ENCODE assay signal across 16 cellular contexts in the genomic region with DNA sequence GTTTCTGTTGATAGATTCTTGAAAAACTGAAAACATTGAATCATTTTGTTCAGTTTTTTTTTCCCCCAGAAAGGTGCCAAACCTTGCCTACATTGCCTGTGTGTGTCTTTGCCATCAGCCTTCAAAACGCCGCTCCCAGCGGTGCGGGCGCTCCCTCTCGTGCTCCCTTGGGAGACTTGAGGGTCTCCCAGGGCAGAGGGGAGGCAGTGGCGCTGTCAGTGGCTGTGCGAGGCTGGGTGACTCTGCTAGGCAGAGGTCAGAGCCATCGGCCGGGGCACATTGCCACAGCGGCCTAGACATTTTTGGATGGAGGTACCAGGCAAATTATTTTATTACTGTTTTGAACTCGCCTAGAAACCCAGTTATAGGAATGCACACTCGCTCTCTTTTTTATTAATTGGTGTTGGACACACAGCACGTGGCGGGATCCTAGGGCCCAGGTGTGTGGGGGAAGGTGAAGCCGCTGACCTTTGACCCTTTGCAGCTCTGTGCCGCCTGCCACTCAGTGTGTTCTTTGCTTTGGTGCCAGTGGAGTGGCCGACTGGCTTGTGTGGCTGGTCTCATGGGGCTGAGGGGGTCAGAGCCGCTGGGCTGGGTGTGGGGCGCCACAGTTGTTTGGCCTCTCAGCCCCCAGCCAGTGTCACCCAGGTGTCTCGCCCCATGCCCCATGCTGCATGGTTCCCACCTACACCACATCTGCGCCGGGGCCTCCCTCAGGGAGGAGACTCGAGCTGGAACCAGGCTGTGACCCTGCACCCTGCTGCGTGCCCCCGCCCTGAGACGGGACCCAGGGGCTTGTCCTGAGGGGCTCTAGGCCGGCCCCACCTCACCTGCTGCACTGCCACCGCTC.
DNase-seq lines count a peak whose midpoint lies in the region; ATAC-seq and TF ChIP-seq lines count a peak whose summit lies in the region.
"Had no signal": no experiment of that assay in that cellular context is flagged by ENCODE, and none has a peak within 500 bp of the region (broad histone marks: within the 10 kb centered on the region; RNA-seq: fewer than 3 reads in every experiment).

No MANE protein-coding gene starts in this region.

- TF ChIP-seq CTCF in RWPE2 (IDR thresholded peaks at IDR 0.05; ENCODE audit: poor library complexity, severe bottlenecking): no peak
- no peak for TF ChIP-seq CTCF in glutamatergic neuron (IDR thresholded peaks at IDR 0.05; ENCODE audit: partially characterized antibody, unreplicated experiment)
- no peak for TF ChIP-seq CTCF in A673 (conservative IDR thresholded peaks at IDR 0.05; ENCODE audit: low read depth, low read length)

- H3K4me1 ChIP-seq in BLaER1 (peaks cover 90% of the 10 kb centered on the region), RWPE2 (ENCODE audit: insufficient read depth, poor library complexity, severe bottlenecking) (no peaks in the 10 kb centered on the region), A673 (ENCODE audit: insufficient read depth, low read length, poor library complexity, severe bottlenecking) (no peaks in the 10 kb centered on the region)
- H3K4me1 ChIP-seq: HAP-1 had no signal

- H3K4me3 Mint-ChIP-seq in glutamatergic neuron (ENCODE audit: unreplicated experiment) (no peak overlapping the region), naive B cell (peak overlapping the region in 6 of 8 donors; percentile 22 to 82 (median 64))

- DNase-seq in RWPE2 (ENCODE audit: low spot score) (peak; percentile 59), glutamatergic neuron (peak; percentile 9), naive B cell (no peak), A673 (ENCODE audit: low spot score) (no peak), medulla oblongata (ENCODE audit: extremely low spot score) (no peak), H7 (no peak), 8988T (no peak)
- DNase-seq: Kasumi-1, NCI-H1105 treated with DMSO at 0.1 percent for 48 hours, NCI-H187 treated with DMSO at 0.1 percent for 48 hours, NCI-H2171, NCI-H774, SHP77 treated with DMSO at 0.1 percent for 48 hours had no signal

- H3K27me3 Mint-ChIP-seq in glutamatergic neuron (ENCODE audit: unreplicated experiment) (peaks cover 7% of the 10 kb centered on the region), naive B cell (no peaks in the 10 kb centered on the region)

- H3K27me3 ChIP-seq in BLaER1 (no peaks in the 10 kb centered on the region), RWPE2 (ENCODE audit: insufficient read depth, poor library complexity, severe bottlenecking) (no peaks in the 10 kb centered on the region), A673 (replicated peaks; ENCODE audit: insufficient read depth, low read depth, low read length, poor library complexity) (no peaks in the 10 kb centered on the region), H7 (ENCODE audit: control insufficient read depth, insufficient read depth, low read length) (no peaks in the 10 kb centered on the region)

- H3K4me1 Mint-ChIP-seq in glutamatergic neuron (ENCODE audit: low read depth, unreplicated experiment) (peaks cover 17% of the 10 kb centered on the region), naive B cell (peaks cover 32 to 53% (median 52%) of the 10 kb centered on the region in 3 donors)

- H3K27ac Mint-ChIP-seq in glutamatergic neuron (ENCODE audit: unreplicated experiment) (no peak overlapping the region), naive B cell (peak overlapping the region in 5 of 6 donors; percentile 66 to 100 (median 99))

- intact Hi-C loops in A673 (cut with micrococcal nuclease; ENCODE audit: unreplicated experiment): no loop called here

- peaks cover 7% of the 10 kb centered on the region; the same call in 1 of the 2 replicates for H4K20me1 ChIP-seq in BLaER1

- peaks cover 9% of the 10 kb centered on the region; the same call in 1 of the 2 replicates for H3K36me3 ChIP-seq in BLaER1
- 0 out of 2 replicates have a peak, but pooled peaks cover 3% of the 10 kb centered on the region for H3K36me3 ChIP-seq in RWPE2 (ENCODE audit: low read depth)
- H3K36me3 ChIP-seq in A673 (ENCODE audit: insufficient read depth, low read length, poor library complexity, severe bottlenecking): no peaks in the 10 kb centered on the region
- peaks cover 1% of the 10 kb centered on the region for H3K36me3 ChIP-seq in H7 (replicated peaks; ENCODE audit: control insufficient read depth, insufficient read depth, low read length)

- H3K36me3 Mint-ChIP-seq in glutamatergic neuron (ENCODE audit: unreplicated experiment) (peaks cover 6% of the 10 kb centered on the region), naive B cell (peaks cover 0 to 11% of the 10 kb centered on the region in 2 donors)

- H3K4me3 ChIP-seq in BLaER1 (no peak overlapping the region; the same call in 1 of the 2 replicates), RWPE2 (ENCODE audit: severe bottlenecking) (no peak overlapping the region), A673 (ENCODE audit: low read depth, low read length, poor library complexity, severe bottlenecking) (no peak overlapping the region), H7 (ENCODE audit: insufficient read depth, low read depth, low read length) (no peak overlapping the region)
- H3K4me3 ChIP-seq: HAP-1 had no signal

- peak overlapping the region; percentile 91 for H3K27ac ChIP-seq in BLaER1
- no peak overlapping the region for H3K27ac ChIP-seq in RWPE2 (ENCODE audit: poor library complexity, severe bottlenecking)
- no peak overlapping the region for H3K27ac ChIP-seq in A673 (ENCODE audit: low read depth, low read length, poor library complexity, severe bottlenecking)

- H3K9ac ChIP-seq in BLaER1: peak overlapping the region; percentile 31

- CTCF ChIA-PET in A673 (lab: Charles Lee): no interaction called here

- H3K4me2 ChIP-seq in BLaER1: peak overlapping the region; percentile 91

- no peaks in the 10 kb centered on the region for H3K9me3 ChIP-seq in BLaER1
- no peaks in the 10 kb centered on the region for H3K9me3 ChIP-seq in RWPE2 (ENCODE audit: severe bottlenecking)
- no peaks in the 10 kb centered on the region for H3K9me3 ChIP-seq in A673 (ENCODE audit: low read depth, low read length, poor library complexity, severe bottlenecking)
- H3K9me3 ChIP-seq: HAP-1 had no signal

- H3K9me3 Mint-ChIP-seq in glutamatergic neuron (ENCODE audit: unreplicated experiment) (peaks cover 5% of the 10 kb centered on the region), naive B cell (no peaks in the 10 kb centered on the region)

- no peak for ATAC-seq in RWPE2 (ENCODE audit: low read depth)
- ATAC-seq in naive B cell (ENCODE audit: low read depth in 2 of 2): no peak
- ATAC-seq: Panc1 had no signal

- BruUV-seq in A673 (replicated peaks; lab: Mats Ljungman, UMichigan): no TSS peak

- POLR2A ChIA-PET in A673 (lab: Charles Lee; ENCODE audit: low non-redundant PET): no interaction called here

Comparison
In these comparisons a context has a peak if more than half of its experiments do, and no peak if none do; other contexts are left out.
1. DNase-seq: peak in RWPE2 (single experiment) and glutamatergic neuron (single experiment); none in naive B cell (single experiment), A673 (single experiment), medulla oblongata (single experiment), H7 (single experiment) and 8988T (single experiment).